22 cellular contexts compared by ENCODE assay signal in genomic region chr21:29633766-29634165, GRCh38.
"Had no signal": no experiment of that assay in that cellular context is flagged by ENCODE, and none has a peak within 500 bp of the region (broad histone marks: within the 10 kb centered on the region; RNA-seq: fewer than 3 reads in every experiment).

No MANE protein-coding gene starts in this region.

- DNase-seq: stimulated activated CD4-positive, alpha-beta T cell treated with anti-CD3 and anti-CD28 coated beads, Interleukin-2, amount 100 ng/mL, for 48 hours; stimulated activated CD4-positive, alpha-beta T cell treated with anti-CD3 and anti-CD28 coated beads, Interleukin-4, amount 100 ng/mL, for 1 hour; stimulated activated CD4-positive, alpha-beta T cell treated with anti-CD3 and anti-CD28 coated beads, Interleukin-4, amount 100 ng/mL, for 24 hours; stimulated activated CD4-positive, alpha-beta T cell treated with anti-CD3 and anti-CD28 coated beads, Interleukin-4, amount 100 ng/mL, for 4 hours; stimulated activated CD8-positive, alpha-beta memory T cell treated with anti-CD3 and anti-CD28 coated beads, Interleukin-4, amount 100 ng/mL, for 48 hours; stimulated activated naive B cell treated with anti-CD40 and anti-IgM and Interleukin-4, amounts not matched to agents 10 μg/mL and 1 μg/mL and 100 μg/mL, for 72 hours; stimulated activated naive CD4-positive, alpha-beta T cell; stimulated activated naive CD4-positive, alpha-beta T cell treated with Interleukin-2 at 50 U/mL for 16 hours; stimulated activated naive CD8-positive, alpha-beta T cell treated with anti-CD3 and anti-CD28 coated beads, Interleukin-15, amount 100 ng/mL, for 72 hours; stimulated activated naive CD8-positive, alpha-beta T cell treated with anti-CD3 and anti-CD28 coated beads, Interleukin-15, Interleukin-2, amounts not matched to agents 100 U/mL and 50 U/mL, for 24 hours; stomach; substantia nigra; testis; thyroid gland; tibial artery; transverse colon; trophoblast cell; upper lobe of left lung; upper lobe of right lung; uterus had no signal

- ATAC-seq: stimulated activated effector memory CD8-positive, alpha-beta T cell treated with anti-CD3 and anti-CD28 coated beads, Interleukin-12 subunit alpha, Interleukin-12 subunit beta, amount 100 ng/mL, for 72 hours; stimulated activated memory B cell treated with anti-CD40 and anti-IgM and Interleukin-4, amounts not matched to agents 10 μg/mL and 1 μg/mL and 100 μg/mL, for 72 hours; stimulated activated naive B cell treated with anti-CD40 and anti-IgM and Interleukin-4, amounts not matched to agents 10 μg/mL and 1 μg/mL and 100 μg/mL, for 72 hours; stimulated activated naive CD8-positive, alpha-beta T cell treated with anti-CD3 and anti-CD28 coated beads, Interleukin-15, amount 100 ng/mL, for 72 hours; stimulated activated naive CD8-positive, alpha-beta T cell treated with anti-CD3 and anti-CD28 coated beads, Interleukin-15, Interleukin-2, amounts not matched to agents 100 U/mL and 50 U/mL, for 24 hours; upper lobe of right lung had no signal
